In genomic region chr5:158898185-158899177, GRCh38 we compare ENCODE assay signal across 12 cellular contexts.
DNase-seq lines count a peak whose midpoint lies in the region; ATAC-seq and TF ChIP-seq lines count a peak whose summit lies in the region.
"Had no signal": no experiment of that assay in that cellular context is flagged by ENCODE, and none has a peak within 500 bp of the region (broad histone marks: within the 10 kb centered on the region; RNA-seq: fewer than 3 reads in every experiment).

No MANE protein-coding gene starts in this region.

- H3K9me3 Mint-ChIP-seq in stimulated activated naive B cell treated with anti-CD40 and anti-IgM and Interleukin-4, amounts not matched to agents 10 μg/mL and 1 μg/mL and 100 μg/mL, for 72 hours, result no peaks in the 10 kb centered on the region

- DNase-seq in NOMO-1 treated with DMSO at 0.1 percent for 48 hours (lab: John Stamatoyannopoulos, UW; ENCODE audit: unreplicated experiment), result peak; percentile 42
- DNase-seq in NOMO-1 treated with dmso at 0.1 percent for 144 hours (lab: John Stamatoyannopoulos, UW; ENCODE audit: unreplicated experiment), result no peak
- peak; percentile 56 for DNase-seq in stimulated activated naive B cell treated with anti-CD40 and anti-IgM and Interleukin-4, amounts not matched to agents 10 μg/mL and 1 μg/mL and 100 μg/mL, for 72 hours
- DNase-seq in body of pancreas, result no peak
- no peak for DNase-seq in WERI-Rb-1
- DNase-seq in testis, result no peak
- DNase-seq: GDM1 had no signal

- peak overlapping the region; percentile 5 to 70 for H3K4me3 Mint-ChIP-seq in stimulated activated naive B cell treated with anti-CD40 and anti-IgM and Interleukin-4, amounts not matched to agents 10 μg/mL and 1 μg/mL and 100 μg/mL, for 72 hours
- H3K4me3 Mint-ChIP-seq: activated naive CD8-positive, alpha-beta T cell had no signal

- intact Hi-C loops in body of pancreas (cut with DNase I), result no loop called here
- intact Hi-C loops in testis (cut with DNase I; ENCODE audit: low total_unique reads), result no loop called here

- H3K27me3 Mint-ChIP-seq in stimulated activated naive B cell treated with anti-CD40 and anti-IgM and Interleukin-4, amounts not matched to agents 10 μg/mL and 1 μg/mL and 100 μg/mL, for 72 hours, result no peaks in the 10 kb centered on the region

- TF ChIP-seq CTCF in body of pancreas (IDR thresholded peaks at IDR 0.05), result no peak
- no peak for TF ChIP-seq CTCF in WERI-Rb-1 (IDR thresholded peaks at IDR 0.05; ENCODE audit: low read depth, low read length)
- no peak for TF ChIP-seq CTCF in testis (IDR thresholded peaks at IDR 0.05)

- no peaks in the 10 kb centered on the region for H3K4me1 ChIP-seq in body of pancreas
- H3K4me1 ChIP-seq in testis, result no peaks in the 10 kb centered on the region

- H3K27me3 ChIP-seq in body of pancreas, result no peaks in the 10 kb centered on the region
- H3K27me3 ChIP-seq in WERI-Rb-1 (ENCODE audit: insufficient read depth, low read depth, severe bottlenecking), result no peaks in the 10 kb centered on the region
- no peaks in the 10 kb centered on the region for H3K27me3 ChIP-seq in testis

- H3K36me3 ChIP-seq in body of pancreas (replicated peaks in 1 of 2; ENCODE audit: insufficient read depth in 1 of 2, low read depth in 2 of 2) (no peaks in the 10 kb centered on the region), WERI-Rb-1 (no peaks in the 10 kb centered on the region), testis (ENCODE audit: low read depth, missing control alignments) (no peaks in the 10 kb centered on the region)

- peak; percentile 79 for ATAC-seq in HG02588 (IDR thresholded peaks at IDR 0.05; ENCODE audit: unreplicated experiment)
- ATAC-seq in HG03460 (IDR thresholded peaks at IDR 0.05; ENCODE audit: unreplicated experiment), result peak; percentile 72
- ATAC-seq in stimulated activated naive B cell treated with anti-CD40 and anti-IgM and Interleukin-4, amounts not matched to agents 10 μg/mL and 1 μg/mL and 100 μg/mL, for 72 hours (replicated peaks), result peak; percentile 82 to 83
- no peak for ATAC-seq in body of pancreas

- 77 to 80% methylated on average over 10 of the region's 10 CpGs for WGBS in body of pancreas, 2 donors
- WGBS in testis, 2 donors, result 90 to 91% methylated on average over 10 of the region's 10 CpGs

- H3K4me3 ChIP-seq in body of pancreas, result no peak overlapping the region
- H3K4me3 ChIP-seq in WERI-Rb-1 (ENCODE audit: low read depth, low read length), result no peak overlapping the region
- no peak overlapping the region for H3K4me3 ChIP-seq in testis

- H3K27ac Mint-ChIP-seq in stimulated activated naive B cell treated with anti-CD40 and anti-IgM and Interleukin-4, amounts not matched to agents 10 μg/mL and 1 μg/mL and 100 μg/mL, for 72 hours, result peak overlapping the region; percentile 97
- H3K27ac Mint-ChIP-seq: activated naive CD8-positive, alpha-beta T cell; progenitor cell of endocrine pancreas had no signal

- H3K27ac ChIP-seq in body of pancreas (no peak overlapping the region), WERI-Rb-1 (no peak overlapping the region), testis (no peak overlapping the region)
- H3K27ac ChIP-seq: 22Rv1 had no signal

- no peaks in the 10 kb centered on the region for H3K9me3 ChIP-seq in body of pancreas
- H3K9me3 ChIP-seq in WERI-Rb-1 (ENCODE audit: severe bottlenecking), result no peaks in the 10 kb centered on the region
- H3K9me3 ChIP-seq in testis, result no peaks in the 10 kb centered on the region

- peaks cover 23 to 42% of the 10 kb centered on the region in 2 donors for H3K36me3 Mint-ChIP-seq in stimulated activated naive B cell treated with anti-CD40 and anti-IgM and Interleukin-4, amounts not matched to agents 10 μg/mL and 1 μg/mL and 100 μg/mL, for 72 hours
- H3K36me3 Mint-ChIP-seq: activated naive CD8-positive, alpha-beta T cell had no signal

- H3K4me1 Mint-ChIP-seq in stimulated activated naive B cell treated with anti-CD40 and anti-IgM and Interleukin-4, amounts not matched to agents 10 μg/mL and 1 μg/mL and 100 μg/mL, for 72 hours, result peaks cover 40 to 76% of the 10 kb centered on the region in 2 donors

- TF ChIP-seq POLR2A in body of pancreas (IDR thresholded peaks at IDR 0.05) (no peak), testis (IDR thresholded peaks at IDR 0.05) (no peak)

Comparison
In these comparisons a context has a peak if more than half of its experiments do, and no peak if none do; other contexts are left out.
1. DNase-seq: peak in NOMO-1 treated with DMSO at 0.1 percent for 48 hours (single experiment) and stimulated activated naive B cell treated with anti-CD40 and anti-IgM and Interleukin-4, amounts not matched to agents 10 μg/mL and 1 μg/mL and 100 μg/mL, for 72 hours (single experiment); none in NOMO-1 treated with dmso at 0.1 percent for 144 hours (single experiment), body of pancreas (0 of 4), WERI-Rb-1 (single experiment) and testis (single experiment).